11 cellular contexts compared by ENCODE assay signal in the genomic region with DNA sequence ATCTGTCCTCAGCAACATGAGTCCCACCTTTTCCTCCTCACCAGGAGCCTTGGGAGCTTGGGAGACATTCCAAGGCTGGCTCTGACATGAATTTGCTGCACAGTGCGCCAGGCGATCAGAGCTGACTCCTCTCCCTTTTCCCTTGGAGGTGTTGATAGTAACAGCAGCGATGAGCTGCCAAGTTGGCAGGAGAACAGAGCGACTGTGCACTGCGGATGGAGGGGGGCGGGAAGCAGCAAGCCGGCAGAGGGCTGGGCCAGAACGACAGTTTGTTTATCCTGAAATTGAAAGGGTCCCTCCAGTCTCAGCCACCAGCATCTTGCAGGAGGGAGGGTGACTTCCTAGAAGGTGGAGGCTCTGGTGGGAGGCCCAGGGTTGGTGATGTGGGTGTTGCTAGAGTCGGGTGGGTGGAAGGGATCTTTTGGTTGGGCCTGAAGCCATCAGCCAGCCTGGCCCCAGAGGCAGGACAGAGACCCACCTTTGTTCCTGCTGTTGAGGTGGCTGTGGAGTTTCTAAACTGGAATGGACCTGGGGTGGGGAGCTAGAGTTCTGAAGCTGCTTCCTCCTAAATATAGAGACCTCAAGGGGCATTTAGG. TPM values are rescaled to one million over a fixed set of nuclear protein-coding genes. Genes with fewer than 3 reads are reported as not detected.
DNase-seq lines count a peak whose midpoint lies in the region; ATAC-seq, FAIRE-seq and TF ChIP-seq lines count a peak whose summit lies in the region.
"Had no signal": no experiment of that assay in that cellular context is flagged by ENCODE, and none has a peak within 500 bp of the region (broad histone marks: within the 10 kb centered on the region; RNA-seq: fewer than 3 reads in every experiment).

No MANE protein-coding gene starts in this region.

- 76% methylated on average over 8 of the region's 9 CpGs; no CpG with 5 or more reads in 1 of the 2 experiments for WGBS in H1 (ENCODE audit: extremely low coverage in 1 of 2, insufficient coverage in 1 of 2, insufficient read length in 1 of 2, insufficient replicate concordance in 2 of 2, low coverage in 1 of 2, low lambda C conversion rate in 2 of 2, missing lambda C conversion rate in 1 of 2), 2 experiments

- H3K4me1 ChIP-seq in H1 (replicated peaks in 1 of 4; ENCODE audit: control insufficient read depth in 3 of 4, insufficient read depth in 4 of 4, low read length in 3 of 4), result peaks cover 0 to 2% (median 0%) of the 10 kb centered on the region in 4 experiments; a peak in 1 of 7 replicates

- H3K18ac ChIP-seq in H1 (ENCODE audit: extremely low read depth, low read length), result no peak overlapping the region

- H3K4me3 ChIP-seq in AG10803 (ENCODE audit: low read length) (no peak overlapping the region), H1 (ENCODE audit: extremely low read depth in 1 of 4, insufficient read depth in 2 of 4, low read depth in 3 of 4, low read length in 4 of 4) (no peak overlapping the region)

- POLR2A ChIA-PET in H1 (lab: Charles Lee; ENCODE audit: partially characterized antibody), result interaction anchor here (0.7 to 3.4 kb wide), 5 partner anchors 10 to 53 kb away, joined by 3 to 12 read pairs (median 4); a partner anchor contains a TSS

- no peak for TF ChIP-seq EP300 in H1 (IDR thresholded peaks at IDR 0.05; ENCODE audit: borderline replicate concordance in 1 of 2, low read depth in 2 of 2, low read length in 2 of 2)

- no peaks in the 10 kb centered on the region for H3K27me3 ChIP-seq in H1 (replicated peaks in 1 of 4; ENCODE audit: control insufficient read depth in 3 of 4, extremely low read depth in 1 of 4, insufficient read depth in 3 of 4, low read length in 3 of 4)

- H2AFZ ChIP-seq in H1 (ENCODE audit: low read length), result no peak overlapping the region

- no peak overlapping the region for H3K14ac ChIP-seq in H1 (ENCODE audit: insufficient read length)

- no peak overlapping the region for H2BK5ac ChIP-seq in H1 (ENCODE audit: low read depth, low read length)

- no peak overlapping the region for H3K9ac ChIP-seq in H1 (replicated peaks in 1 of 4; ENCODE audit: extremely low read depth in 1 of 4, low read depth in 3 of 4, low read length in 3 of 4)

- H2BK120ac ChIP-seq in H1 (replicated peaks; ENCODE audit: low read depth, low read length), result no peak overlapping the region

- H2AK5ac ChIP-seq in H1 (ENCODE audit: low read depth, low read length), result no peak overlapping the region

- peak; percentile 15 for DNase-seq in AG10803 (ENCODE audit: low read depth)
- DNase-seq in NCI-H1694 treated with DMSO at 0.1 percent for 48 hours (lab: John Stamatoyannopoulos, UW), result peak; percentile 87
- DNase-seq in H1 (ENCODE audit: low read depth in 1 of 2, low spot score in 2 of 2), result no peak
- peak; percentile 55 for DNase-seq in middle frontal gyrus (ENCODE audit: extremely low spot score, low spot score)
- DNase-seq in activated gamma-delta T cell treated with Interleukin-2 at 50 U/mL for 16 hours, result no peak
- no peak for DNase-seq in KBM-7
- no peak for DNase-seq in midbrain (lab: John Stamatoyannopoulos, UW)
- DNase-seq: activated T-cell treated with anti-CD3 and anti-CD28 coated beads, Interleukin-2, amount 50 U/mL, for 1 hour; NCI-H748 treated with DMSO at 0.1 percent for 48 hours; T-helper 17 cell had no signal

- TF ChIP-seq RAD21 in H1 (IDR thresholded peaks at IDR 0.05 in 1 of 2, conservative IDR thresholded peaks at IDR 0.05 in 1 of 2; ENCODE audit: low read depth in 2 of 2, low read length in 2 of 2), result no peak

- H3K36me3 ChIP-seq in H1 (ENCODE audit: control insufficient read depth in 2 of 4, insufficient read depth in 4 of 4, low read length in 3 of 4), result no peaks in the 10 kb centered on the region

- no peak overlapping the region for H2BK20ac ChIP-seq in H1 (ENCODE audit: low read length)

- peak overlapping the region; percentile 51 for H4K8ac ChIP-seq in H1 (ENCODE audit: extremely low read depth, insufficient read depth, low read length)

- H3K4ac ChIP-seq in H1 (replicated peaks; ENCODE audit: insufficient read length, low read depth, low read length), result no peak overlapping the region

- no peaks in the 10 kb centered on the region for H3K79me2 ChIP-seq in H1 (ENCODE audit: control insufficient read depth in 1 of 2, insufficient read depth in 2 of 2, low read length in 2 of 2)

- no peak overlapping the region for H3K56ac ChIP-seq in H1 (replicated peaks; ENCODE audit: insufficient read length, low read depth, low read length)

- no peak for ATAC-seq in GM19351 (IDR thresholded peaks at IDR 0.05; ENCODE audit: unreplicated experiment)
- ATAC-seq: T-helper 17 cell had no signal

- no peak for FAIRE-seq in H1 (lab: Jason Lieb, UNC)

- TF ChIP-seq POLR2A in H1 (IDR thresholded peaks at IDR 0.05; ENCODE audit: control extremely low read depth in 1 of 2, low read depth in 2 of 2, low read length in 2 of 2), result no peak

- H4K91ac ChIP-seq in H1 (replicated peaks; ENCODE audit: insufficient read length, low read length), result no peak overlapping the region

- H3K23me2 ChIP-seq in H1 (ENCODE audit: low read depth, low read length), result no peaks in the 10 kb centered on the region

- no peak overlapping the region for H2BK12ac ChIP-seq in H1 (ENCODE audit: low read depth, low read length)

- TF ChIP-seq CTCF in AG10803 (conservative IDR thresholded peaks at IDR 0.05; ENCODE audit: low read length) (no peak), H1 (IDR thresholded peaks at IDR 0.05; ENCODE audit: control extremely low read depth in 1 of 3, insufficient read depth in 1 of 3, low read depth in 1 of 3, low read length in 3 of 3) (no peak)

- in situ Hi-C loops in KBM-7 (cut with MboI; ENCODE audit: low pct_unique_long_range_greater_than_20kb, low sequenced_read_pairs), result no loop called here

- H3K27ac ChIP-seq in H1 (ENCODE audit: low read depth, low read length), result no peak overlapping the region

- no peak overlapping the region for H3K4me2 ChIP-seq in H1 (ENCODE audit: insufficient read depth in 1 of 2, low read depth in 2 of 2, low read length in 2 of 2)

- no peaks in the 10 kb centered on the region for H3K79me1 ChIP-seq in H1 (ENCODE audit: low read depth, low read length)

- no peaks in the 10 kb centered on the region for H4K20me1 ChIP-seq in H1 (replicated peaks in 1 of 2; ENCODE audit: control insufficient read depth in 1 of 2, insufficient read depth in 2 of 2, low read length in 2 of 2)

- H4K5ac ChIP-seq in H1 (ENCODE audit: insufficient read length, low read depth, low read length), result no peak overlapping the region

- no peaks in the 10 kb centered on the region for H3K9me3 ChIP-seq in H1 (ENCODE audit: insufficient read depth in 2 of 2, low read depth in 1 of 2, low read length in 1 of 2)

- CTCF ChIA-PET in H1 (lab: Charles Lee; ENCODE audit: partially characterized antibody), result interaction anchor here (1.0 to 1.9 kb wide), 6 partner anchors 8 to 111 kb away, joined by 3 to 5 read pairs (median 4); no protein-coding TSS in a partner anchor

- H2BK15ac ChIP-seq in H1 (ENCODE audit: low read length), result no peak overlapping the region

- H3K23ac ChIP-seq in H1 (ENCODE audit: insufficient read length), result no peak overlapping the region

TF ChIP-seq in H1, 55 proteins besides CTCF, POLR2A, EP300 and RAD21 (continues in another document):
- no peak for TF ChIP-seq KDM5A (IDR thresholded peaks at IDR 0.05; ENCODE audit: low read length)
- no peak for TF ChIP-seq GABPA (IDR thresholded peaks at IDR 0.05; ENCODE audit: borderline replicate concordance, insufficient read depth, low read length)
- TF ChIP-seq JUND (IDR thresholded peaks at IDR 0.05; ENCODE audit: low read length), result no peak
- no peak for TF ChIP-seq CBX5 (IDR thresholded peaks at IDR 0.05; ENCODE audit: low read depth, low read length)
- no peak for TF ChIP-seq BACH1 (IDR thresholded peaks at IDR 0.05; ENCODE audit: low read length)
- no peak for TF ChIP-seq KDM4A (IDR thresholded peaks at IDR 0.05; ENCODE audit: low read depth, low read length, severe bottlenecking)
- no peak for TF ChIP-seq CBX8 (IDR thresholded peaks at IDR 0.05; ENCODE audit: borderline replicate concordance, low read depth, low read length)
- TF ChIP-seq SIN3A (conservative IDR thresholded peaks at IDR 0.05 in 1 of 2, IDR thresholded peaks at IDR 0.05 in 1 of 2; ENCODE audit: low read depth in 1 of 2, low read length in 2 of 2), result no peak
- TF ChIP-seq CREB1 (IDR thresholded peaks at IDR 0.05), result no peak
- TF ChIP-seq ASH2L (IDR thresholded peaks at IDR 0.05; ENCODE audit: low read length), result no peak
- TF ChIP-seq EGR1 (IDR thresholded peaks at IDR 0.05; ENCODE audit: borderline replicate concordance, low read depth, low read length), result no peak
- no peak for TF ChIP-seq CEBPB (IDR thresholded peaks at IDR 0.05; ENCODE audit: low read depth, low read length)
- TF ChIP-seq, protein P1, sequence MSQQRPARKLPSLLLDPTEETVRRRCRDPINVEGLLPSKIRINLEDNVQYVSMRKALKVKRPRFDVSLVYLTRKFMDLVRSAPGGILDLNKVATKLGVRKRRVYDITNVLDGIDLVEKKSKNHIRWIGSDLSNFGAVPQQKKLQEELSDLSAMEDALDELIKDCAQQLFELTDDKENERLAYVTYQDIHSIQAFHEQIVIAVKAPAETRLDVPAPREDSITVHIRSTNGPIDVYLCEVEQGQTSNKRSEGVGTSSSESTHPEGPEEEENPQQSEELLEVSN (IDR thresholded peaks at IDR 0.05), result no peak
- TF ChIP-seq CTBP2 (IDR thresholded peaks at IDR 0.05; ENCODE audit: borderline replicate concordance, insufficient read depth, insufficient read length, low read length), result no peak

RNA-seq across cellular contexts. Expression of a gene that starts 22.5 kb away (rescaled TPM):
- 49.7 and 52.7 TPM in 2 replicates for total RNA-seq in H1 (2021; fragmentation: NEBNext Ultra II Directional; extraction: Animal tissue kit (Norgen Biotek cat#: 25700))
- polyA plus RNA-seq in H1 (2011; rRNA removed), result 19.8 and 21.6 TPM in 2 replicates
- 24.8 TPM for polyA plus RNA-seq in H1 (2011; cell fraction: cytosol; rRNA removed)
- 13.0 TPM for polyA plus RNA-seq in H1 (2011; cell fraction: nucleus; rRNA removed)
- 55.1 to 71.7 TPM (median 59.8 TPM) in 4 replicates for polyA plus RNA-seq in H1 (2012, experiment 1 of 2)
- 23.3 TPM for polyA plus RNA-seq in H1 (2012, experiment 2 of 2)
- 20.9 TPM for polyA plus RNA-seq in H1 (2013, experiment 1 of 2)
- 21.2 TPM for polyA plus RNA-seq in H1 (2013, experiment 2 of 2)
- polyA minus RNA-seq in H1 (2011; rRNA and poly(A)+ RNA removed), result 32.7 and 36.5 TPM in 2 replicates
- polyA minus RNA-seq in H1 (2011; cell fraction: cytosol; rRNA and poly(A)+ RNA removed), result 18.9 TPM
- polyA minus RNA-seq in H1 (2011; cell fraction: nucleus; rRNA and poly(A)+ RNA removed), result 17.3 TPM

RNA-seq across cellular contexts. Expression of a gene that starts 53.6 kb away (rescaled TPM):
- total RNA-seq in H1 (2021; fragmentation: NEBNext Ultra II Directional; extraction: Animal tissue kit (Norgen Biotek cat#: 25700)), result 429 and 433 TPM in 2 replicates
- 149 and 300 TPM in 2 replicates for polyA plus RNA-seq in H1 (2011; rRNA removed)
- polyA plus RNA-seq in H1 (2011; cell fraction: cytosol; rRNA removed), result 280 TPM
- polyA plus RNA-seq in H1 (2011; cell fraction: nucleus; rRNA removed), result 773 TPM
- 330 to 434 TPM (median 366 TPM) in 4 replicates for polyA plus RNA-seq in H1 (2012, experiment 1 of 2)
- polyA plus RNA-seq in H1 (2012, experiment 2 of 2), result 60.0 TPM
- polyA plus RNA-seq in H1 (2013, experiment 1 of 2), result 237 TPM
- polyA plus RNA-seq in H1 (2013, experiment 2 of 2), result 241 TPM
- polyA minus RNA-seq in H1 (2011; rRNA and poly(A)+ RNA removed), result 349 and 397 TPM in 2 replicates
- polyA minus RNA-seq in H1 (2011; cell fraction: cytosol; rRNA and poly(A)+ RNA removed), result 389 TPM
- 594 TPM for polyA minus RNA-seq in H1 (2011; cell fraction: nucleus; rRNA and poly(A)+ RNA removed)

Comparison
In these comparisons a context has a peak if more than half of its experiments do, and no peak if none do; other contexts are left out.
1. DNase-seq: peak in AG10803 (single experiment), NCI-H1694 treated with DMSO at 0.1 percent for 48 hours (single experiment) and middle frontal gyrus (single experiment); none in H1 (0 of 2), activated gamma-delta T cell treated with Interleukin-2 at 50 U/mL for 16 hours (single experiment), KBM-7 (single experiment) and midbrain (single experiment).